ENCODE assay signal across 28 cellular contexts in the genomic region with DNA sequence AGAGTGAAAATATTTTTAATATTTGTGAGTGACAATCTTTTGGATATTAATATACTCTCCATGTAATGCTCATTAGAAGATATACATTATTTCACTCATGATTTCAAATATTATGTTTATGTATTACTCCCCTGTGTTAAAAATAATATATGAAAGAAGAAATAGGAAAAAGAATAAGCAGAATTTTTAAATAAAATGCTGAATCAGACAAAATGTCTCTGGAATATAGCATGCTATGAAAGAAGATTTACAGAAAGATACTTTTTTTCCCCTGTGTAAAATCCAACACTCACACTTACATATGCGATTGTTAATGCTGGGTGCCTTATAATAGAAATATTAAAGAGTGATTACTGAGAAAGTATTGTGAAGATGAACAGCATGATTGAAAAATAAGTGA.
"Had no signal": no experiment of that assay in that cellular context is flagged by ENCODE, and none has a peak within 500 bp of the region (broad histone marks: within the 10 kb centered on the region; RNA-seq: fewer than 3 reads in every experiment).

No MANE protein-coding gene starts in this region.

- H3K4me1 ChIP-seq: colonic mucosa, esophagus muscularis mucosa, esophagus squamous epithelium, foreskin keratinocyte, gastrocnemius medialis, gastroesophageal sphincter, heart left ventricle, heart right ventricle had no signal

- ATAC-seq: effector memory CD8-positive, alpha-beta T cell; esophagus mucosa; foreskin keratinocyte; gastrocnemius medialis; gastroesophageal sphincter; heart left ventricle; heart right ventricle had no signal

- H3K27me3 Mint-ChIP-seq: dendritic cell treated with granulocyte-macrophage colony-stimulating factor and Interleukin-4, amounts not matched to agents 40 ng/mL and 50 ng/mL, for 4 days; effector memory CD8-positive, alpha-beta T cell had no signal

- FAIRE-seq: colon, endometrium, endothelial cell of umbilical vein, frontal cortex had no signal

- H3K36me3 ChIP-seq: colonic mucosa, esophagus muscularis mucosa, esophagus squamous epithelium, gastrocnemius medialis, gastroesophageal sphincter, heart left ventricle, heart right ventricle had no signal

- H3K9me3 ChIP-seq: colonic mucosa, esophagus muscularis mucosa, esophagus squamous epithelium, gastrocnemius medialis, gastroesophageal sphincter had no signal

- H3K4me3 ChIP-seq: colonic mucosa, coronary artery, dorsolateral prefrontal cortex, esophagus muscularis mucosa, esophagus squamous epithelium, gastrocnemius medialis, gastroesophageal sphincter, heart left ventricle, heart right ventricle had no signal

- H3K27me3 ChIP-seq: colonic mucosa, esophagus muscularis mucosa, esophagus squamous epithelium, foreskin keratinocyte, gastrocnemius medialis, gastroesophageal sphincter, heart left ventricle, heart right ventricle had no signal

- H3K27ac Mint-ChIP-seq: dendritic cell treated with granulocyte-macrophage colony-stimulating factor and Interleukin-4, amounts not matched to agents 40 ng/mL and 50 ng/mL, for 4 days; effector memory CD8-positive, alpha-beta T cell; endodermal cell had no signal

- H3K27ac ChIP-seq: colonic mucosa, coronary artery, dorsolateral prefrontal cortex, epithelial cell of prostate, esophagus muscularis mucosa, esophagus squamous epithelium, foreskin keratinocyte, gastrocnemius medialis, gastroesophageal sphincter, heart left ventricle, heart right ventricle had no signal

- H3K4me3 Mint-ChIP-seq: dendritic cell treated with granulocyte-macrophage colony-stimulating factor and Interleukin-4, amounts not matched to agents 40 ng/mL and 50 ng/mL, for 4 days; effector memory CD8-positive, alpha-beta T cell; endodermal cell had no signal

- DNase-seq: colonic mucosa; cortex of kidney; dermis blood vessel endothelial cell; dorsolateral prefrontal cortex; effector CD4-positive, alpha-beta T cell; effector CD8-positive, alpha-beta T cell; effector memory CD4-positive, alpha-beta T cell; effector memory CD8-positive, alpha-beta T cell; endodermal cell; erythroblast; esophagus squamous epithelium; foreskin fibroblast; foreskin keratinocyte; gastrocnemius medialis; glutamatergic neuron; head of caudate nucleus; heart left ventricle; heart right ventricle had no signal

- H3K9me3 Mint-ChIP-seq: dendritic cell treated with granulocyte-macrophage colony-stimulating factor and Interleukin-4, amounts not matched to agents 40 ng/mL and 50 ng/mL, for 4 days had no signal
